Comparison of ENCODE assay signal across 8 cellular contexts in the genomic region with DNA sequence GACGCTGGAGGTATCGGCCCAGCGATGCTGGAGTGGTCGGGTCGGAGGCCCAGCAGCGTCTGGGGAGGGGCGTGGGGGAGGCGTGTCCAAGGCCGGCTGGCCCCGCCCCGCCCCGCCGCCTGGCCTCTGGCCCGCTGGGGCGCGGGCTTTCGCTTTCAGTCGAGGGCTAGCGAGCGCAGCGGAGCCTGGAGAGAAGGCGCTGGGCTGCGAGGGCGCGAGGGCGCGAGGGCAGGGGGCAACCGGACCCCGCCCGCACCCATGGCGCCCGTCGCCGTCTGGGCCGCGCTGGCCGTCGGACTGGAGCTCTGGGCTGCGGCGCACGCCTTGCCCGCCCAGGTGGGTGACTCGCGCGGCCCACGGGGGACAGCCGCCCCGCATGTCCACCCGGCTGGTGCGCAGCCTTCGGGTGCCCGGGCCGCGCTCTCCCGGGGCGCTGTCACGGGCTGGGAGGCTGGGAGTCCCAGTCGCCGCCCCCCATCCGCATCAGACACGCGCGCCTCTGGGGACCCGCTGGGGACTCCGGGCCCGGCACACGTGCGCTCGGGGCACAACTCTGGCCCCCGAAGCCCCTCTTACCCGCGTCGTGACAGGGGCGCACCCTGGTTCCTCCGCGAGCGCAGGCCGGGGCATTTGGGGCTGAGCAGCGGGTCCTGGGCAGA. TPM values are rescaled to one million over a fixed set of nuclear protein-coding genes. Genes with fewer than 3 reads are reported as not detected.
DNase-seq lines count a peak whose midpoint lies in the region; ATAC-seq and TF ChIP-seq lines count a peak whose summit lies in the region.

Gene TNFRSF1B, plus strand, starts transcription at position 158 of the 659 bp plus-strand sequence. Its CDS starts 101 bp downstream, at position 259.

- peaks cover 18% of the 10 kb centered on the region for H3K27me3 Mint-ChIP-seq in neural progenitor cell (ENCODE audit: insufficient read depth, low read depth)

- H3K27me3 ChIP-seq in NT2/D1 (ENCODE audit: insufficient read depth, insufficient read length) (peaks cover 34% of the 10 kb centered on the region), neural progenitor cell (peaks cover 46% of the 10 kb centered on the region), transverse colon (no peaks in the 10 kb centered on the region)

- in situ Hi-C loops in transverse colon (cut with MboI; ENCODE audit: low pct_ligation_motif_present in 1 of 4, low pct_unique_long_range_greater_than_20kb in 1 of 4, low sequenced_read_pairs in 3 of 4), result no loop called here

- no peaks in the 10 kb centered on the region for H3K9me3 Mint-ChIP-seq in neural progenitor cell

- H3K9ac ChIP-seq in NT2/D1 (ENCODE audit: insufficient read length, low read depth) (peak within 1 kb of the TSS; percentile 50), neural progenitor cell (no peak within 1 kb of the TSS)

- intact Hi-C loops in transverse colon (cut with DNase I; ENCODE audit: low total_unique reads), result no loop called here

- H3F3A ChIP-seq in neural progenitor cell (ENCODE audit: low read depth), result no peaks in the 10 kb centered on the region

- peaks cover 1% of the 10 kb centered on the region for H3K36me3 Mint-ChIP-seq in neural progenitor cell

- WGBS in transverse colon (ENCODE audit: low coverage in 1 of 2), 2 donors, result 0% methylated on average over 34 of the region's 79 CpGs; no CpG with 5 or more reads in 1 of the 2 donors

- H3K4me3 Mint-ChIP-seq in neural progenitor cell, result peak within 1 kb of the TSS; percentile 84

- H3K4me3 ChIP-seq in NT2/D1 (ENCODE audit: insufficient read length, low read depth), result peak within 1 kb of the TSS; percentile 36
- peak within 1 kb of the TSS; percentile 8 for H3K4me3 ChIP-seq in neural progenitor cell
- peak within 1 kb of the TSS; percentile 49 to 89 (median 68) for H3K4me3 ChIP-seq in transverse colon

- DNase-seq in EH (ENCODE audit: low read depth) (peak; percentile 47), NT2/D1 (ENCODE audit: low read depth, low spot score) (no peak), activated T-helper 1 cell treated with Interleukin-2 at 50 U/mL for 16 hours (ENCODE audit: low read depth) (peak; percentile 57), fibroblast of peridontal ligament (ENCODE audit: extremely low read depth) (peak; percentile 43), neural progenitor cell (ENCODE audit: low spot score) (peak; percentile 83), transverse colon (peak; percentile 83), NCI-H187 (lab: John Stamatoyannopoulos, UW) (no peak)

- H3K27ac Mint-ChIP-seq in neural progenitor cell, result peak within 1 kb of the TSS; percentile 85

- peak within 1 kb of the TSS; percentile 58 for H3K4me2 ChIP-seq in neural progenitor cell

- TF ChIP-seq POLR2A in transverse colon (IDR thresholded peaks at IDR 0.05), result peak; percentile 55

- ATAC-seq in GM21619 (IDR thresholded peaks at IDR 0.05; ENCODE audit: unreplicated experiment), result peak; percentile 36

- no peaks in the 10 kb centered on the region for H3K36me3 ChIP-seq in NT2/D1 (ENCODE audit: insufficient read depth, insufficient read length, low read length)
- no peaks in the 10 kb centered on the region for H3K36me3 ChIP-seq in neural progenitor cell
- H3K36me3 ChIP-seq in transverse colon, result no peaks in the 10 kb centered on the region

- peaks cover 24% of the 10 kb centered on the region for H3K4me1 Mint-ChIP-seq in neural progenitor cell

- no peaks in the 10 kb centered on the region for H3K79me2 ChIP-seq in neural progenitor cell (ENCODE audit: low read depth)

- H3K4me1 ChIP-seq in NT2/D1 (ENCODE audit: insufficient read depth, insufficient read length) (peaks cover 9% of the 10 kb centered on the region), neural progenitor cell (no peaks in the 10 kb centered on the region), transverse colon (peaks cover 3 to 35% (median 19%) of the 10 kb centered on the region in 4 donors)

- H3K9me3 ChIP-seq in NT2/D1 (ENCODE audit: insufficient read depth, low read length), result no peaks in the 10 kb centered on the region
- no peaks in the 10 kb centered on the region for H3K9me3 ChIP-seq in neural progenitor cell (ENCODE audit: low read depth)
- no peaks in the 10 kb centered on the region for H3K9me3 ChIP-seq in transverse colon

- H3K27ac ChIP-seq in neural progenitor cell (no peak within 1 kb of the TSS), transverse colon (peak within 1 kb of the TSS; percentile 83 to 87 (median 86))

- H2AFZ ChIP-seq in neural progenitor cell (replicated peaks), result peak within 1 kb of the TSS; percentile 79

- H4K20me1 ChIP-seq in neural progenitor cell (ENCODE audit: low read depth), result no peaks in the 10 kb centered on the region

- no peak for TF ChIP-seq EP300 in transverse colon (IDR thresholded peaks at IDR 0.05; ENCODE audit: low read depth)

- TF ChIP-seq CTCF in neural progenitor cell (IDR thresholded peaks at IDR 0.05) (no peak), transverse colon (IDR thresholded peaks at IDR 0.05) (no peak)

RNA-seq across cellular contexts. Expression of gene TNFRSF1B, which starts in this region (rescaled TPM):
- 0.04 and 0.22 TPM in 2 replicates for total RNA-seq in neural progenitor cell (ENCODE audit: low replicate concordance)
- 10 to 100 TPM; 11.1 to 17.3 (median 15.3) TPM for total RNA-seq in transverse colon

Comparison
In these comparisons a context has a peak if more than half of its experiments do, and no peak if none do; other contexts are left out.
1. Peak in DNase-seq, H3K4me3 ChIP-seq and H3K4me2 ChIP-seq in neural progenitor cell; RNA of the gene not detected or under 1 TPM.
2. DNase-seq: peak in EH (single experiment), activated T-helper 1 cell treated with Interleukin-2 at 50 U/mL for 16 hours (single experiment), fibroblast of peridontal ligament (single experiment) and transverse colon (single experiment); none in NT2/D1 (single experiment) and NCI-H187 (0 of 2).
3. H3K4me3 ChIP-seq: peak in every context shown above with its lines; median percentile 68 in transverse colon; 36 in NT2/D1; 8 in neural progenitor cell.